23 cellular contexts compared by ENCODE assay signal in the genomic region with DNA sequence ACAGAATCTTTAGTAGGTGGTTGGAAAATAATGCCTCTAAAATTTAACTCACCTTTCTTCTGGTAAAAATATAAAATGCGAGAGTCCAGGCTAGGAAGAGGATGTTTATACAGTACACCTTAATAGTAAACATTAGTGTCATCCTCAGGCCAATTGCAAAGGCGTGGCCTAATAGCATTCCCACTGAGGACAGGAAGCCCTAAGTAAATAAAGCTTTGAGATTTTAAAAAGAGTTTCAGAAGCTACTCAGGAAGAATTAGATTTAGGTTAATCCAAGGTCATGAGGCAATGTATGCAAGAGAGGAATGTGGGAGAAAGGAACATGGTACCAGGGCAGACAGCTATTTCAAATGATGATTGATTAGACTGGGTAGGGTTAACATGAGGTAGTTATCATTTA. TPM values are rescaled to one million over a fixed set of nuclear protein-coding genes. Genes with fewer than 3 reads are reported as not detected.
"Had no signal": no experiment of that assay in that cellular context is flagged by ENCODE, and none has a peak within 500 bp of the region (broad histone marks: within the 10 kb centered on the region; RNA-seq: fewer than 3 reads in every experiment).

No MANE protein-coding gene starts in this region.

- H3K9me3 ChIP-seq: spleen, thoracic aorta, upper lobe of right lung had no signal

- H3K27me3 ChIP-seq: foreskin keratinocyte, upper lobe of right lung had no signal

- H3K36me3 ChIP-seq: thoracic aorta, upper lobe of right lung had no signal

- H3K27me3 Mint-ChIP-seq: activated B cell treated with CpG ODN at 0.5 μM for 24 hours; activated CD4-positive, alpha-beta memory T cell treated with anti-CD3 and anti-CD28 coated beads for 36 hours; activated naive CD8-positive, alpha-beta T cell; stimulated activated memory B cell treated with anti-CD40 and anti-IgM and Interleukin-4, amounts not matched to agents 10 μg/mL and 1 μg/mL and 100 μg/mL, for 72 hours had no signal

- H3K27ac Mint-ChIP-seq: activated B cell treated with CpG ODN at 0.5 μM for 24 hours; activated CD4-positive, alpha-beta memory T cell treated with anti-CD3 and anti-CD28 coated beads for 36 hours; activated naive CD8-positive, alpha-beta T cell; activated T-helper 1 cell treated with anti-CD3 and anti-CD28 coated beads, Interleukin-12 subunit alpha, Interleukin-12 subunit beta, Interleukin-2, Interleukin-4 antibody, amounts not matched to agents 30 ng/mL and 10 ng/mL and 1 ng/mL, durations not matched to agents 14 hours and 24 hours and 36 hours; nephron progenitor cell; stimulated activated memory B cell treated with anti-CD40 and anti-IgM and Interleukin-4, amounts not matched to agents 10 μg/mL and 1 μg/mL and 100 μg/mL, for 72 hours; T-helper 2 cell treated with Interferon-gamma antibody and Interleukin-4, amounts not matched to agents 5 μg/mL and 100 μg/mL, for 36 hours had no signal

- H3K4me3 Mint-ChIP-seq: activated B cell treated with CpG ODN at 0.5 μM for 24 hours; activated CD4-positive, alpha-beta memory T cell treated with anti-CD3 and anti-CD28 coated beads for 36 hours; activated naive CD8-positive, alpha-beta T cell; activated T-helper 1 cell treated with anti-CD3 and anti-CD28 coated beads, Interleukin-12 subunit alpha, Interleukin-12 subunit beta, Interleukin-2, Interleukin-4 antibody, amounts not matched to agents 30 ng/mL and 10 ng/mL and 1 ng/mL, durations not matched to agents 14 hours and 24 hours and 36 hours; nephron progenitor cell; stimulated activated memory B cell treated with anti-CD40 and anti-IgM and Interleukin-4, amounts not matched to agents 10 μg/mL and 1 μg/mL and 100 μg/mL, for 72 hours; T-helper 2 cell treated with Interferon-gamma antibody and Interleukin-4, amounts not matched to agents 5 μg/mL and 100 μg/mL, for 36 hours had no signal

- H3K4me1 ChIP-seq: spleen, upper lobe of right lung had no signal

- H3K4me1 Mint-ChIP-seq: nephron progenitor cell had no signal

- H3K9me3 Mint-ChIP-seq: activated B cell treated with CpG ODN at 0.5 μM for 24 hours; activated CD4-positive, alpha-beta memory T cell treated with anti-CD3 and anti-CD28 coated beads for 36 hours; activated T-helper 1 cell treated with anti-CD3 and anti-CD28 coated beads, Interleukin-12 subunit alpha, Interleukin-12 subunit beta, Interleukin-2, Interleukin-4 antibody, amounts not matched to agents 30 ng/mL and 10 ng/mL and 1 ng/mL, durations not matched to agents 14 hours and 24 hours and 36 hours; stimulated activated memory B cell treated with anti-CD40 and anti-IgM and Interleukin-4, amounts not matched to agents 10 μg/mL and 1 μg/mL and 100 μg/mL, for 72 hours; T-helper 2 cell treated with Interferon-gamma antibody and Interleukin-4, amounts not matched to agents 5 μg/mL and 100 μg/mL, for 36 hours had no signal

- DNase-seq: activated B cell treated with CpG ODN at 0.5 μM for 24 hours; activated CD4-positive, alpha-beta memory T cell treated with anti-CD3 and anti-CD28 coated beads for 36 hours; activated CD4-positive, alpha-beta T cell treated with anti-CD3 and anti-CD28 coated beads for 4 hours; activated gamma-delta T cell treated with Interleukin-2 at 50 U/mL for 16 hours; activated T-cell treated with anti-CD3 and anti-CD28 coated beads for 4 hours; amniotic stem cell; caudate nucleus; foreskin keratinocyte; hippocampal formation; midbrain; nephron progenitor cell; nucleus accumbens; spleen; stimulated activated CD4-positive, alpha-beta T cell treated with anti-CD3 and anti-CD28 coated beads, Interleukin-4, amount 100 ng/mL, for 4 hours; upper lobe of right lung had no signal

- H3K27ac ChIP-seq: epithelial cell of prostate, foreskin keratinocyte, spleen, thoracic aorta, upper lobe of right lung had no signal

- FAIRE-seq: keratinocyte had no signal

- H3K4me3 ChIP-seq: lung, spleen, thoracic aorta, upper lobe of right lung had no signal

RNA-seq across cellular contexts. Expression of gene SRPX, which starts 57.1 kb away (rescaled TPM):
- total RNA-seq: activated B cell treated with CpG ODN at 0.5 μM for 24 hours; activated T-helper 1 cell treated with anti-CD3 and anti-CD28 coated beads, Interleukin-12 subunit alpha, Interleukin-12 subunit beta, Interleukin-2, Interleukin-4 antibody, amounts not matched to agents 30 ng/mL and 10 ng/mL and 1 ng/mL, durations not matched to agents 14 hours and 24 hours and 36 hours had no signal
